Comparison of ENCODE assay signal across 13 cellular contexts in genomic region chr1:53281180-53281579, GRCh38.
"Had no signal": no experiment of that assay in that cellular context is flagged by ENCODE, and none has a peak within 500 bp of the region (broad histone marks: within the 10 kb centered on the region; RNA-seq: fewer than 3 reads in every experiment).

No MANE protein-coding gene starts in this region.

- H3K27ac Mint-ChIP-seq: progenitor cell of endocrine pancreas had no signal

- H3K27ac ChIP-seq: cardiac muscle cell, esophagus squamous epithelium, heart right ventricle, transverse colon had no signal

- H3K9me3 Mint-ChIP-seq: activated naive CD8-positive, alpha-beta T cell treated with anti-CD3 and anti-CD28 coated beads, Interleukin-2, amount 10 ng/mL, durations not matched to agents 7 days and 5 days; naive thymus-derived CD8-positive, alpha-beta T cell had no signal

- H3K4me3 ChIP-seq: cardiac muscle cell, esophagus squamous epithelium, heart right ventricle, smooth muscle cell, transverse colon had no signal

- DNase-seq: activated naive CD8-positive, alpha-beta T cell treated with anti-CD3 and anti-CD28 coated beads, Interleukin-2, amount 10 ng/mL, durations not matched to agents 7 days and 5 days; activated T-cell treated with anti-CD3 and anti-CD28 coated beads for 4 hours; aorta; esophagus squamous epithelium; heart right ventricle; naive thymus-derived CD8-positive, alpha-beta T cell; nucleus accumbens; right cardiac atrium; transverse colon had no signal

- H3K36me3 Mint-ChIP-seq: naive thymus-derived CD8-positive, alpha-beta T cell had no signal

- ATAC-seq: activated CD4-positive, CD25-positive, alpha-beta regulatory T cell treated with anti-CD3 and anti-CD28 coated beads, Interleukin-2, amount 50 U/mL, for 24 hours; heart right ventricle; naive thymus-derived CD8-positive, alpha-beta T cell; right cardiac atrium had no signal

- H3K4me3 Mint-ChIP-seq: activated naive CD8-positive, alpha-beta T cell treated with anti-CD3 and anti-CD28 coated beads, Interleukin-2, amount 10 ng/mL, durations not matched to agents 7 days and 5 days; naive thymus-derived CD8-positive, alpha-beta T cell had no signal

- H3K27me3 Mint-ChIP-seq: activated naive CD8-positive, alpha-beta T cell treated with anti-CD3 and anti-CD28 coated beads, Interleukin-2, amount 10 ng/mL, durations not matched to agents 7 days and 5 days; naive thymus-derived CD8-positive, alpha-beta T cell; progenitor cell of endocrine pancreas had no signal

- H3K36me3 ChIP-seq: cardiac muscle cell, transverse colon had no signal

- H3K9me3 ChIP-seq: esophagus squamous epithelium, heart right ventricle, transverse colon had no signal

- H3K4me1 ChIP-seq: esophagus squamous epithelium, transverse colon had no signal
